16 cellular contexts compared by ENCODE assay signal in the genomic region with DNA sequence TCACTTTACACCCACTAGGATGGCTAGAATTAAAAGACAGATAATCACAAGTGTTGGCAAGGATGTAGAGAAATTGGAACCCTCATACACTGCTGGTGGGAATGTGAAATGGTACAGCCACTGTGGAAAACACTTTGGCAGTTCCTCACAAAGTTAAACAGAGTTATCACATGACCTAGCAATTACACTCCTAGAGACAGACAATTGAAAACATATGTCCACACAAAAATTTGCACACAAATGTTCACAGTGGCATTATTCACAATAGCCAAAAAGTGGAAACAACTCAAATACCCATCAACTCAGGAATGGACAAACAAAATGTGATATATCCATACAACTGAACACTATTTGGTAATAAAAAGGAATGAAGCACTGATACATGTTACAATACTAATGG.
"Had no signal": no experiment of that assay in that cellular context is flagged by ENCODE, and none has a peak within 500 bp of the region (broad histone marks: within the 10 kb centered on the region; RNA-seq: fewer than 3 reads in every experiment).

No MANE protein-coding gene starts in this region.

- DNase-seq: activated CD4-positive, alpha-beta T cell treated with anti-CD3 and anti-CD28 coated beads, Interleukin-2, amount 50 U/mL, for 4 hours; activated gamma-delta T cell; effector CD8-positive, alpha-beta T cell; left cardiac atrium; naive thymus-derived CD8-positive, alpha-beta T cell; pancreas; spleen; stimulated activated CD4-positive, alpha-beta T cell treated with anti-CD3 and anti-CD28 coated beads, Interleukin-4, amount 100 ng/mL, for 4 hours; stimulated activated naive CD4-positive, alpha-beta T cell; thyroid gland had no signal

- H3K27ac ChIP-seq: cardiac muscle cell, gastroesophageal sphincter, pancreas, spleen, thyroid gland had no signal

- H3K4me1 ChIP-seq: pancreas, thyroid gland had no signal

- H3K27me3 ChIP-seq: cardiac muscle cell, gastroesophageal sphincter, pancreas, spleen, thyroid gland had no signal

- ATAC-seq: activated naive CD4-positive, alpha-beta T cell treated with anti-CD3 and anti-CD28 coated beads, Interleukin-2, amount 50 U/mL, for 72 hours; esophagus mucosa; gastroesophageal sphincter; left cardiac atrium; naive thymus-derived CD8-positive, alpha-beta T cell; pancreas; sciatic nerve had no signal

- H3K9me3 ChIP-seq: gastroesophageal sphincter, pancreas, spleen, thyroid gland had no signal

- FAIRE-seq: TTC549 had no signal

- H3K4me3 ChIP-seq: cardiac muscle cell, gastroesophageal sphincter, pancreas, spleen, thyroid gland had no signal

- H3K36me3 ChIP-seq: cardiac muscle cell, gastroesophageal sphincter, pancreas, thyroid gland had no signal
